ENCODE assay signal across 11 cellular contexts in genomic region chrY:13738618-13739017, GRCh38. TPM values are rescaled to one million over a fixed set of nuclear protein-coding genes. Genes with fewer than 3 reads are reported as not detected.
DNase-seq lines count a peak whose midpoint lies in the region; ATAC-seq and TF ChIP-seq lines count a peak whose summit lies in the region.
"Had no signal": no experiment of that assay in that cellular context is flagged by ENCODE, and none has a peak within 500 bp of the region (broad histone marks: within the 10 kb centered on the region; RNA-seq: fewer than 3 reads in every experiment).

No MANE protein-coding gene starts in this region.

- no peak overlapping the region for H3K27ac ChIP-seq in DOHH2 (ENCODE audit: low read depth, low read length)
- H3K27ac ChIP-seq in CD8-positive, alpha-beta memory T cell (ENCODE audit: low read depth, low read length), result no peak overlapping the region

- H4K20me1 ChIP-seq in DOHH2 (ENCODE audit: control insufficient read depth, insufficient read depth, low read depth, low read length), result no peaks in the 10 kb centered on the region

- DNase-seq in Jurkat, Clone E6-1 (ENCODE audit: low read depth, low spot score), result peak; percentile 40
- DNase-seq in activated naive CD8-positive, alpha-beta T cell treated with anti-CD3 and anti-CD28 coated beads, Interleukin-2, amount 50 U/mL, for 24 hours, result peak; percentile 20
- DNase-seq in myocyte (ENCODE audit: low read depth), result peak; percentile 0
- DNase-seq in CD8-positive, alpha-beta memory T cell, result no peak
- DNase-seq: MM.1S had no signal

- peak; percentile 63 for TF ChIP-seq CTCF in DOHH2 (IDR thresholded peaks at IDR 0.05; ENCODE audit: low read depth, low read length, poor library complexity, severe bottlenecking)

- H3K4me1 Mint-ChIP-seq in activated naive CD8-positive, alpha-beta T cell treated with anti-CD3 and anti-CD28 coated beads, Interleukin-2, amount 50 U/mL, for 24 hours, result no peaks in the 10 kb centered on the region
- no peaks in the 10 kb centered on the region for H3K4me1 Mint-ChIP-seq in CD8-positive, alpha-beta memory T cell

- H3F3A ChIP-seq in DOHH2 (ENCODE audit: control insufficient read depth, insufficient read depth), result no peaks in the 10 kb centered on the region

- CTCF ChIA-PET in CD8-positive, alpha-beta memory T cell (lab: Charles Lee), result interaction anchor here (1.8 kb wide), 1 partner anchor 12 kb away, joined by 5 read pairs; no protein-coding TSS in a partner anchor

- POLR2A ChIA-PET in CD8-positive, alpha-beta memory T cell (lab: Charles Lee), result no interaction called here

- no peaks in the 10 kb centered on the region for H3K27me3 ChIP-seq in DOHH2 (ENCODE audit: control insufficient read depth, low read length)
- no peaks in the 10 kb centered on the region for H3K27me3 ChIP-seq in CD8-positive, alpha-beta memory T cell (ENCODE audit: insufficient read depth, low read length, poor library complexity, severe bottlenecking)

- H3K36me3 Mint-ChIP-seq in activated naive CD8-positive, alpha-beta T cell treated with anti-CD3 and anti-CD28 coated beads, Interleukin-2, amount 50 U/mL, for 24 hours (ENCODE audit: low read depth), result no peaks in the 10 kb centered on the region
- H3K36me3 Mint-ChIP-seq in CD8-positive, alpha-beta memory T cell, result no peaks in the 10 kb centered on the region

- no peak overlapping the region for H3K4me3 ChIP-seq in DOHH2 (ENCODE audit: low read length)
- H3K4me3 ChIP-seq in Jurkat, Clone E6-1 (ENCODE audit: low read length), result no peak overlapping the region
- no peak overlapping the region for H3K4me3 ChIP-seq in CD8-positive, alpha-beta memory T cell (ENCODE audit: low read length)

- H3K4me2 ChIP-seq in DOHH2 (ENCODE audit: low read length), result no peak overlapping the region

- no peaks in the 10 kb centered on the region for H3K9me2 ChIP-seq in DOHH2 (replicated peaks; ENCODE audit: control insufficient read depth, low read length)

- H3K36me3 ChIP-seq in DOHH2 (ENCODE audit: control insufficient read depth, low read length), result no peaks in the 10 kb centered on the region
- H3K36me3 ChIP-seq in CD8-positive, alpha-beta memory T cell (ENCODE audit: insufficient read depth, low read length), result no peaks in the 10 kb centered on the region

- H3K4me1 ChIP-seq in DOHH2 (ENCODE audit: control insufficient read depth, low read length), result no peaks in the 10 kb centered on the region
- H3K4me1 ChIP-seq in CD8-positive, alpha-beta memory T cell (ENCODE audit: insufficient read depth, low read length), result no peaks in the 10 kb centered on the region

- no peaks in the 10 kb centered on the region for H3K79me2 ChIP-seq in DOHH2 (ENCODE audit: control insufficient read depth, low read length)

- H3K27me3 Mint-ChIP-seq in activated naive CD8-positive, alpha-beta T cell treated with anti-CD3 and anti-CD28 coated beads, Interleukin-2, amount 50 U/mL, for 24 hours, result no peaks in the 10 kb centered on the region
- H3K27me3 Mint-ChIP-seq in CD8-positive, alpha-beta memory T cell, result no peaks in the 10 kb centered on the region

- H3K27ac Mint-ChIP-seq in activated naive CD8-positive, alpha-beta T cell treated with anti-CD3 and anti-CD28 coated beads, Interleukin-2, amount 50 U/mL, for 24 hours, result no peak overlapping the region
- no peak overlapping the region for H3K27ac Mint-ChIP-seq in CD8-positive, alpha-beta memory T cell

- no peaks in the 10 kb centered on the region for H3K9me3 ChIP-seq in DOHH2 (ENCODE audit: control insufficient read depth, insufficient read depth, low read length)
- no peaks in the 10 kb centered on the region for H3K9me3 ChIP-seq in CD8-positive, alpha-beta memory T cell (ENCODE audit: low read length)

- ATAC-seq in activated naive CD8-positive, alpha-beta T cell treated with anti-CD3 and anti-CD28 coated beads, Interleukin-2, amount 50 U/mL, for 24 hours, result no peak
- ATAC-seq in HG02642 (IDR thresholded peaks at IDR 0.05; ENCODE audit: poor library complexity, unreplicated experiment) (no peak), GM21423 (IDR thresholded peaks at IDR 0.05; ENCODE audit: unreplicated experiment) (no peak), GM18498 (IDR thresholded peaks at IDR 0.05; ENCODE audit: unreplicated experiment) (no peak)
- ATAC-seq: Right ventricle myocardium inferior had no signal

- H3K4me3 Mint-ChIP-seq in activated naive CD8-positive, alpha-beta T cell treated with anti-CD3 and anti-CD28 coated beads, Interleukin-2, amount 50 U/mL, for 24 hours, result no peak overlapping the region
- H3K4me3 Mint-ChIP-seq in CD8-positive, alpha-beta memory T cell, result no peak overlapping the region

- no peaks in the 10 kb centered on the region for H3K9me3 Mint-ChIP-seq in activated naive CD8-positive, alpha-beta T cell treated with anti-CD3 and anti-CD28 coated beads, Interleukin-2, amount 50 U/mL, for 24 hours
- H3K9me3 Mint-ChIP-seq in CD8-positive, alpha-beta memory T cell, result no peaks in the 10 kb centered on the region

RNA-seq across cellular contexts. Expression of gene TMSB4Y, which starts 34.9 kb away (rescaled TPM):
- polyA plus RNA-seq in Jurkat, Clone E6-1 (2012; ENCODE audit: insufficient read depth, insufficient read length), result not detected
- total RNA-seq in myocyte, result 0.31 and 0.45 TPM in 2 replicates
- 0.62 TPM for polyA plus RNA-seq in myocyte (2012)
- total RNA-seq in CD8-positive, alpha-beta memory T cell, result 1 to 10 TPM; 1.4 to 1.8 TPM
- polyA plus RNA-seq in CD8-positive, alpha-beta memory T cell, result not detected
- total RNA-seq: dermis microvascular lymphatic vessel endothelial cell had no signal

Comparison
In these comparisons a context has a peak if more than half of its experiments do, and no peak if none do; other contexts are left out.
1. DNase-seq: peak in Jurkat, Clone E6-1 (single experiment), activated naive CD8-positive, alpha-beta T cell treated with anti-CD3 and anti-CD28 coated beads, Interleukin-2, amount 50 U/mL, for 24 hours (single experiment) and myocyte (single experiment); none in CD8-positive, alpha-beta memory T cell (0 of 5).